Comparison of ENCODE assay signal across 21 cellular contexts in the genomic region with DNA sequence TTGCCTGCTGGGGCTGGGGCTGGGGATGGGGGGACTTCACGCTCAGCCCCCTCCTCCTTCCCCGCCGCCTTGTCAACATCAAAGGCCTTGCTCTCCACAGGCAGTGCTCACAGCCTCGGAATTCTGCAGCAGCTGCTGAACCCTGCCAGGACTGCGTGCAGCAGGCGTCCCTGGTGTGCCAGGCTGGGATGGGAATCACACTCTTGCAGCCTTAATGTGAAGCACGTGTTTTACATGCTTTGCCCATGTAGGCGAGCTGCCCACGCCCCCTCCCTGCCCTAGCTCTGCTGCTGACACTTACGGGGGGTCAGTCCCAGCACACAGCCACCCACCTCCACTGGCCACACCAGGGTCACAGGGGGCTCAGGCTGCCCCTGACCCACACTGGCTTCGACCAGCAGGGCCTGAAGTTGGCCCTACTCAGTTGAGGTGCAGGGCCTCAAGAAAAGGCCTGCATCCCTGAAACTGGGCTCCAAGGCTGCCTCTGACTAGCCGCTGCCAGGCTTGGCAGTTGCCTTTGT.
"Had no signal": no experiment of that assay in that cellular context is flagged by ENCODE, and none has a peak within 500 bp of the region (broad histone marks: within the 10 kb centered on the region; RNA-seq: fewer than 3 reads in every experiment).

No MANE protein-coding gene starts in this region.

- H3K27me3 ChIP-seq: body of pancreas, cardiac muscle cell, foreskin keratinocyte, hepatocyte had no signal

- H3K36me3 ChIP-seq: cardiac muscle cell, prostate gland, tibial artery had no signal

- H3K4me1 ChIP-seq: body of pancreas, foreskin keratinocyte, prostate gland, tibial artery had no signal

- DNase-seq: activated CD4-positive, alpha-beta T cell treated with anti-CD3 and anti-CD28 coated beads, Interleukin-2, amount 50 U/mL, for 4 hours; activated effector memory CD4-positive, alpha-beta T cell treated with anti-CD3 and anti-CD28 coated beads, Interleukin-2, amount 50 U/mL, for 16 hours; activated naive CD4-positive, alpha-beta T cell treated with anti-CD3 and anti-CD28 coated beads, Interleukin-2, amount 10 ng/mL, durations not matched to agents 7 days and 5 days; activated naive CD8-positive, alpha-beta T cell treated with anti-CD3 and anti-CD28 coated beads, Interleukin-2, amount 50 U/mL, for 24 hours; activated T-cell treated with anti-CD3 and anti-CD28 coated beads for 4 hours; body of pancreas; effector CD4-positive, alpha-beta T cell; erythroblast; foreskin keratinocyte; immature natural killer cell; mesenchymal stem cell; mucosa of descending colon; occipital lobe; right cardiac atrium; stimulated activated CD4-positive, alpha-beta T cell treated with anti-CD3 and anti-CD28 coated beads, Interleukin-1b, Interleukin-23, amount 100 ng/mL, for 48 hours; stimulated activated naive CD8-positive, alpha-beta T cell treated with anti-CD3 and anti-CD28 coated beads, Interleukin-15, amount 100 ng/mL, for 72 hours; T-helper 9 cell; tibial artery had no signal

- ATAC-seq: activated naive CD8-positive, alpha-beta T cell treated with anti-CD3 and anti-CD28 coated beads, Interleukin-2, amount 50 U/mL, for 24 hours; body of pancreas; foreskin keratinocyte; mucosa of descending colon; right cardiac atrium; stimulated activated naive CD8-positive, alpha-beta T cell treated with anti-CD3 and anti-CD28 coated beads, Interleukin-15, amount 100 ng/mL, for 72 hours had no signal

- H3K27ac ChIP-seq: body of pancreas, cardiac muscle cell, foreskin keratinocyte, hepatocyte, prostate gland, tibial artery had no signal

- H3K4me3 ChIP-seq: body of pancreas, cardiac muscle cell, hepatocyte, mucosa of descending colon, prostate gland, tibial artery had no signal

- H3K9me3 ChIP-seq: body of pancreas, mucosa of descending colon, prostate gland had no signal
